ENCODE assay signal across 30 cellular contexts in the genomic region with DNA sequence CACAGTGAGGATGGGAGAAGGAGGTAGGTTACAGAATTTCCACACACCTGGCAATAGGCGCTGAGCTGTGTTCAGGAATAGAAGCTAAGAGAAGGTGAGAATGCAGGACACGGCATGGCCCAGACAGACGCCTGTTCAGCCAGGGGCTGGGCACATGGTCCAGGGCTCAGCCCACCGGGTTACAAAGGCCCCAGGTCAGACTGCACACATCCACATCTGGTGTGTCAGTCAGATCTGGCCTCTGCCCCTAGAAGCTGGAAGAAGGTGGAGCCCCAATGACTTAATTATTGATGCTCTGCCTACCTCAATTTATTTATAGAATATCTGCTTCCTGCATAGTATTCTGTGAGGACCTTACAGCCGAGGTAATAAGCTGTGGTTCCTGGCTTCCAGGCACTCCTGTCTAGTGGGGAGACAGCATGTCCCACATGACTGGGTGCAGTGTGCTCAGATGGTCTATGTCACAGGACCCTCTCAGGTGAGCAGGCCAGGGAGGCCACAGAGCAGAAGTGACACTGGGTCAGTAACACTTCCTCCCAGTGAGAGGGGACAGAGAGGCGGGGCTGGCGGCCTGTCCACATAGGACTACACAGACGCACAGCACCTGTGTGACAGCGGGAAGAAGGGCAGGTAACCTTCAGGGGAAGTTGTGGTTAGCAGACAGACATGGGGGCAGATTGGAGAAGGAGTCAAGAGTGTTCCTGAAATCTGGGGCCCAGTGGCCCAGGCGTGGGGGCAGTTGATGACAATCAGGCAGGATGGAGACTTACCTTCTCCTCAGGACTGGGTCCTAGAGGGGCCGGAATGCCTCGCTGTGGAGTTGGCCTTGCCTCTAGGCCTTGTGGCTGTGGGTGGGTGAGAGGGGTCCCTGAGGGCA. TPM values are rescaled to one million over a fixed set of nuclear protein-coding genes. Genes with fewer than 3 reads are reported as not detected.
DNase-seq lines count a peak whose midpoint lies in the region; ATAC-seq and TF ChIP-seq lines count a peak whose summit lies in the region.
"Had no signal": no experiment of that assay in that cellular context is flagged by ENCODE, and none has a peak within 500 bp of the region (broad histone marks: within the 10 kb centered on the region; RNA-seq: fewer than 3 reads in every experiment).

No MANE protein-coding gene starts in this region.

- no peaks in the 10 kb centered on the region for H3K9me3 Mint-ChIP-seq in activated CD4-positive, alpha-beta T cell treated with anti-CD3 and anti-CD28 coated beads, Interleukin-2, amount 10 ng/mL, durations not matched to agents 7 days and 5 days
- H3K9me3 Mint-ChIP-seq in activated B cell treated with CpG ODN at 0.5 μM for 24 hours (no peaks in the 10 kb centered on the region), neural crest cell (no peaks in the 10 kb centered on the region)
- H3K9me3 Mint-ChIP-seq: activated CD4-positive, alpha-beta T cell treated with anti-CD3 and anti-CD28 coated beads, Interleukin-2, amount 10 ng/mL, durations not matched to agents 24 days and 14 days; activated T-cell treated with anti-CD3 and anti-CD28 coated beads, Interleukin-2, amount 50 U/mL, for 72 hours; HFFc6; natural killer cell had no signal

- peaks cover 7% of the 10 kb centered on the region for H3K4me1 Mint-ChIP-seq in activated CD4-positive, alpha-beta T cell treated with anti-CD3 and anti-CD28 coated beads, Interleukin-2, amount 10 ng/mL, durations not matched to agents 7 days and 5 days
- H3K4me1 Mint-ChIP-seq in activated B cell treated with CpG ODN at 0.5 μM for 24 hours (peaks cover 40% of the 10 kb centered on the region), neural crest cell (peaks cover 16% of the 10 kb centered on the region)

- no peaks in the 10 kb centered on the region for H3K27me3 ChIP-seq in aorta (ENCODE audit: control insufficient read depth in 1 of 2, insufficient read depth in 2 of 2, low read length in 1 of 2)
- H3K27me3 ChIP-seq: esophagus squamous epithelium, foreskin keratinocyte, SJSA1, thyroid gland had no signal

- intact Hi-C loops in activated B cell treated with CpG ODN at 0.5 μM for 24 hours (cut with micrococcal nuclease): no loop called here
- intact Hi-C loops in aorta (cut with DNase I): no loop called here

- H3K27ac ChIP-seq in aorta (ENCODE audit: low read depth in 1 of 2, low read length in 2 of 2): no peak overlapping the region
- H3K27ac ChIP-seq: 22Rv1, esophagus squamous epithelium, foreskin keratinocyte, SJSA1, thyroid gland, VCaP had no signal

- no peaks in the 10 kb centered on the region for H3K36me3 ChIP-seq in aorta (ENCODE audit: control insufficient read depth in 1 of 2, insufficient read depth in 2 of 2, low read length in 1 of 2)
- H3K36me3 ChIP-seq: SJSA1, thyroid gland had no signal

- CTCF ChIA-PET in activated CD4-positive, alpha-beta T cell treated with anti-CD3 and anti-CD28 coated beads, Interleukin-2, amount 10 ng/mL, durations not matched to agents 7 days and 5 days (lab: Charles Lee): interaction anchor here (0.6 to 1.2 kb wide), 2 partner anchors 19 to 38 kb away, joined by 3 to 4 read pairs; a partner anchor contains a TSS
- CTCF ChIA-PET in activated B cell treated with CpG ODN at 0.5 μM for 24 hours (lab: Charles Lee): no interaction called here

- no peaks in the 10 kb centered on the region for H3K36me3 Mint-ChIP-seq in activated CD4-positive, alpha-beta T cell treated with anti-CD3 and anti-CD28 coated beads, Interleukin-2, amount 10 ng/mL, durations not matched to agents 7 days and 5 days (ENCODE audit: low read depth)
- no peaks in the 10 kb centered on the region for H3K36me3 Mint-ChIP-seq in activated B cell treated with CpG ODN at 0.5 μM for 24 hours (ENCODE audit: low read depth)
- no peaks in the 10 kb centered on the region for H3K36me3 Mint-ChIP-seq in neural crest cell (ENCODE audit: low read depth)
- H3K36me3 Mint-ChIP-seq: CD14-positive monocyte, natural killer cell had no signal

- 94 to 95% methylated on average over 12 of the region's 12 CpGs for WGBS in aorta, 2 donors

- no peaks in the 10 kb centered on the region for H3K9me3 ChIP-seq in aorta (ENCODE audit: control insufficient read depth, low read length)
- H3K9me3 ChIP-seq: esophagus squamous epithelium, SJSA1, thyroid gland had no signal

- ATAC-seq in activated B cell treated with CpG ODN at 0.5 μM for 24 hours (ENCODE audit: low read depth): peak; percentile 51
- ATAC-seq in aorta (ENCODE audit: low FRiP score): no peak
- no peak for ATAC-seq in GM21619 (IDR thresholded peaks at IDR 0.05; ENCODE audit: unreplicated experiment)
- ATAC-seq: activated T-cell treated with anti-CD3 and anti-CD28 coated beads, Interleukin-2, amount 50 U/mL, for 72 hours; foreskin keratinocyte; natural killer cell had no signal

- no peak overlapping the region for H3K4me3 Mint-ChIP-seq in activated CD4-positive, alpha-beta T cell treated with anti-CD3 and anti-CD28 coated beads, Interleukin-2, amount 10 ng/mL, durations not matched to agents 7 days and 5 days
- H3K4me3 Mint-ChIP-seq in activated B cell treated with CpG ODN at 0.5 μM for 24 hours: no peak overlapping the region
- H3K4me3 Mint-ChIP-seq in neural crest cell: no peak overlapping the region
- H3K4me3 Mint-ChIP-seq: activated CD4-positive, alpha-beta T cell treated with anti-CD3 and anti-CD28 coated beads, Interleukin-2, amount 10 ng/mL, durations not matched to agents 24 days and 14 days; activated T-cell treated with anti-CD3 and anti-CD28 coated beads, Interleukin-2, amount 50 U/mL, for 72 hours; HFFc6; natural killer cell had no signal

- H3K27ac Mint-ChIP-seq in activated CD4-positive, alpha-beta T cell treated with anti-CD3 and anti-CD28 coated beads, Interleukin-2, amount 10 ng/mL, durations not matched to agents 7 days and 5 days: peak overlapping the region; percentile 32
- H3K27ac Mint-ChIP-seq in activated B cell treated with CpG ODN at 0.5 μM for 24 hours (no peak overlapping the region), neural crest cell (ENCODE audit: unreplicated experiment) (peak overlapping the region; percentile 52)
- H3K27ac Mint-ChIP-seq: activated CD4-positive, alpha-beta T cell treated with anti-CD3 and anti-CD28 coated beads, Interleukin-2, amount 10 ng/mL, durations not matched to agents 24 days and 14 days; activated T-cell treated with anti-CD3 and anti-CD28 coated beads, Interleukin-2, amount 50 U/mL, for 72 hours; CD14-positive monocyte; HFFc6; natural killer cell had no signal

- no peak overlapping the region for H3K4me3 ChIP-seq in aorta (ENCODE audit: low read length in 2 of 2)
- H3K4me3 ChIP-seq: esophagus squamous epithelium, lung, SJSA1, thyroid gland had no signal

- H3K4me1 ChIP-seq in aorta (ENCODE audit: control insufficient read depth in 1 of 2, insufficient read depth in 2 of 2, low read length in 2 of 2): no peaks in the 10 kb centered on the region
- H3K4me1 ChIP-seq: foreskin keratinocyte had no signal

- POLR2A ChIA-PET in activated CD4-positive, alpha-beta T cell treated with anti-CD3 and anti-CD28 coated beads, Interleukin-2, amount 10 ng/mL, durations not matched to agents 7 days and 5 days (lab: Charles Lee): no interaction called here
- POLR2A ChIA-PET in activated B cell treated with CpG ODN at 0.5 μM for 24 hours (lab: Charles Lee): interaction anchor here (0.5 to 1.6 kb wide), 4 partner anchors 10 to 37 kb away, joined by 3 to 5 read pairs (median 4); no protein-coding TSS in a partner anchor

- no peaks in the 10 kb centered on the region for H3K27me3 Mint-ChIP-seq in activated CD4-positive, alpha-beta T cell treated with anti-CD3 and anti-CD28 coated beads, Interleukin-2, amount 10 ng/mL, durations not matched to agents 7 days and 5 days
- H3K27me3 Mint-ChIP-seq in activated B cell treated with CpG ODN at 0.5 μM for 24 hours: peaks cover 4% of the 10 kb centered on the region
- H3K27me3 Mint-ChIP-seq in neural crest cell (ENCODE audit: low read depth): no peaks in the 10 kb centered on the region

- no peak for DNase-seq in activated CD4-positive, alpha-beta T cell treated with anti-CD3 and anti-CD28 coated beads, Interleukin-2, amount 10 ng/mL, durations not matched to agents 7 days and 5 days
- no peak for DNase-seq in activated CD4-positive, alpha-beta T cell treated with anti-CD3 and anti-CD28 coated beads, Interleukin-2, amount 50 U/mL, for 1 hour
- no peak for DNase-seq in activated B cell treated with CpG ODN at 0.5 μM for 24 hours
- DNase-seq in neural crest cell (ENCODE audit: low read depth, low spot score): no peak
- peak; percentile 33 to 46 for DNase-seq in aorta
- no peak for DNase-seq in GM03348 (ENCODE audit: low spot score)
- DNase-seq in globus pallidus (ENCODE audit: low spot score): no peak
- DNase-seq: activated CD4-positive, alpha-beta T cell treated with anti-CD3 and anti-CD28 coated beads, Interleukin-2, amount 10 ng/mL, durations not matched to agents 24 days and 14 days; activated naive CD4-positive, alpha-beta T cell treated with Interleukin-2 at 50 U/mL for 16 hours; activated T-cell treated with anti-CD3 and anti-CD28 coated beads, Interleukin-2, amount 50 U/mL, for 72 hours; Calu3; central memory CD4-positive, alpha-beta T cell; DMS79 treated with DMSO at 0.1 percent for 48 hours; esophagus squamous epithelium; foreskin keratinocyte; GDM1; GOT3; HFFc6; natural killer cell; NCI-H146; NCI-H748 treated with DMSO at 0.1 percent for 48 hours; small intestine; T1000; thyroid gland had no signal

- no peak for TF ChIP-seq CTCF in activated B cell treated with CpG ODN at 0.5 μM for 24 hours (IDR thresholded peaks at IDR 0.05)
- TF ChIP-seq CTCF in neural crest cell (conservative IDR thresholded peaks at IDR 0.05): no peak

RNA-seq across cellular contexts. Expression of a gene that starts 38.6 kb away (rescaled TPM):
- 1 to 10 TPM; 3.8 to 3.9 TPM for total RNA-seq in activated CD4-positive, alpha-beta T cell treated with anti-CD3 and anti-CD28 coated beads, Interleukin-2, amount 10 ng/mL, durations not matched to agents 7 days and 5 days
- 47.2 and 55.2 TPM in 2 replicates for total RNA-seq in activated B cell treated with CpG ODN at 0.5 μM for 24 hours
- total RNA-seq in neural crest cell: 90.4 and 94.0 TPM in 2 replicates
- total RNA-seq in aorta: 10 to 100 TPM; 28.7 to 51.3 TPM
- 10 to 100 TPM in 1 of 2 donors, 1 to 10 TPM in 1; 6.0 to 13.9 TPM for polyA plus RNA-seq in aorta
- polyA plus RNA-seq: CD14-positive monocyte had no signal

Comparison
In these comparisons a context has a peak if more than half of its experiments do, and no peak if none do; other contexts are left out.
1. DNase-seq: peak in aorta (2 of 2); none in activated CD4-positive, alpha-beta T cell treated with anti-CD3 and anti-CD28 coated beads, Interleukin-2, amount 10 ng/mL, durations not matched to agents 7 days and 5 days (single experiment), activated CD4-positive, alpha-beta T cell treated with anti-CD3 and anti-CD28 coated beads, Interleukin-2, amount 50 U/mL, for 1 hour (single experiment), activated B cell treated with CpG ODN at 0.5 μM for 24 hours (single experiment), neural crest cell (single experiment), GM03348 (single experiment) and globus pallidus (single experiment).